20 cellular contexts compared by ENCODE assay signal in genomic region chr3:171354049-171354705, GRCh38.
DNase-seq lines count a peak whose midpoint lies in the region; ATAC-seq and TF ChIP-seq lines count a peak whose summit lies in the region.
"Had no signal": no experiment of that assay in that cellular context is flagged by ENCODE, and none has a peak within 500 bp of the region (broad histone marks: within the 10 kb centered on the region; RNA-seq: fewer than 3 reads in every experiment).

No MANE protein-coding gene starts in this region.

- no peaks in the 10 kb centered on the region for H3K27me3 ChIP-seq in PC-3 (ENCODE audit: low read length)
- H3K27me3 ChIP-seq in smooth muscle cell (ENCODE audit: low read depth) = no peaks in the 10 kb centered on the region

- peak overlapping the region; percentile 45 for H3K9ac ChIP-seq in PC-3 (ENCODE audit: low read length)
- H3K9ac ChIP-seq in smooth muscle cell (ENCODE audit: low read depth) = no peak overlapping the region

- H4K20me1 ChIP-seq in PC-3 (ENCODE audit: low read length) (no peaks in the 10 kb centered on the region), smooth muscle cell (ENCODE audit: low read depth) (peaks cover 9% of the 10 kb centered on the region)

- TF ChIP-seq CTCF in PC-3 (conservative IDR thresholded peaks at IDR 0.05; ENCODE audit: low read depth, low read length) (no peak), smooth muscle cell (IDR thresholded peaks at IDR 0.05; ENCODE audit: borderline replicate concordance, insufficient read depth, poor library complexity, severe bottlenecking) (no peak)

- no peaks in the 10 kb centered on the region for H3K36me3 ChIP-seq in PC-3 (ENCODE audit: low read depth, low read length)
- no peaks in the 10 kb centered on the region for H3K36me3 ChIP-seq in smooth muscle cell (ENCODE audit: low read depth)

- BruUV-seq in PC-3 (replicated peaks; lab: Mats Ljungman, UMichigan) = no TSS peak

- H3K27ac ChIP-seq in PC-3 (ENCODE audit: low read length) (peak overlapping the region; percentile 88), smooth muscle cell (ENCODE audit: low read depth) (peak overlapping the region; percentile 43)
- H3K27ac ChIP-seq: 22Rv1, HL-60 had no signal

- H3K79me2 ChIP-seq in PC-3 (ENCODE audit: low read length) = no peaks in the 10 kb centered on the region
- H3K79me2 ChIP-seq in smooth muscle cell (ENCODE audit: low read depth) = peaks cover 13% of the 10 kb centered on the region

- H2AFZ ChIP-seq in PC-3 (ENCODE audit: low read length) (no peak overlapping the region), smooth muscle cell (ENCODE audit: low read depth) (no peak overlapping the region)

- POLR2A ChIA-PET in PC-3 (lab: Charles Lee; ENCODE audit: unreplicated experiment) = no interaction called here

- ATAC-seq in PC-3 (peak; percentile 4; the same call in 1 of the 2 replicates), esophagus mucosa (peak; percentile 86), GM19397 (IDR thresholded peaks at IDR 0.05; ENCODE audit: unreplicated experiment) (no peak), left lobe of liver (no peak)

- 80% methylated on average over 5 of the region's 5 CpGs for WGBS in smooth muscle cell (ENCODE audit: low lambda C conversion rate)

- CTCF ChIA-PET in PC-3 (lab: Charles Lee) = no interaction called here

- H3K9me3 ChIP-seq in PC-3 (ENCODE audit: low read length) (no peaks in the 10 kb centered on the region), smooth muscle cell (replicated peaks; ENCODE audit: low read depth) (no peaks in the 10 kb centered on the region)

- DNase-seq in NCI-H82 (lab: John Stamatoyannopoulos, UW) (peak; percentile 65), NCI-H82 treated with DMSO at 0.1 percent for 48 hours (lab: John Stamatoyannopoulos, UW; ENCODE audit: unreplicated experiment) (no peak), PC-3 (peak; percentile 52), smooth muscle cell (lab: John Stamatoyannopoulos, UW; ENCODE audit: unreplicated experiment) (no peak), NCI-H1436 (lab: John Stamatoyannopoulos, UW) (no peak), left lobe of liver (ENCODE audit: low spot score) (no peak)
- DNase-seq: activated B cell treated with CpG ODN at 0.5 μM for 24 hours; activated CD4-positive, alpha-beta T cell treated with anti-CD3 and anti-CD28 coated beads, Interleukin-2, amount 50 U/mL, for 48 hours; activated CD8-positive, alpha-beta memory T cell treated with anti-CD3 and anti-CD28 coated beads, Interleukin-2, amount 50 U/mL, for 4 hours; activated naive CD8-positive, alpha-beta T cell treated with anti-CD3 and anti-CD28 coated beads, Interleukin-2, amount 10 ng/mL, durations not matched to agents 7 days and 5 days; CD4-positive, alpha-beta memory T cell; glutamatergic neuron; NCI-H1105 treated with DMSO at 0.1 percent for 48 hours; NCI-H2107; NCI-H446 treated with DMSO at 0.1 percent for 48 hours; stimulated activated CD4-positive, alpha-beta T cell treated with anti-CD3 and anti-CD28 coated beads, Interleukin-1b, Interleukin-23, amount 100 ng/mL, for 48 hours had no signal

- H3K4me3 ChIP-seq in PC-3 (ENCODE audit: low read length) = peak overlapping the region; percentile 16; the same call in 1 of the 2 replicates
- no peak overlapping the region for H3K4me3 ChIP-seq in smooth muscle cell

- H3K4me2 ChIP-seq in PC-3 (ENCODE audit: low read length) (peak overlapping the region; percentile 70), smooth muscle cell (no peak overlapping the region)

- intact Hi-C loops in PC-3 (cut with micrococcal nuclease) = loop anchor here (5.0 kb wide), 1 partner anchor 162 kb away; no protein-coding TSS in a partner anchor

- H3K9me2 ChIP-seq in PC-3 (replicated peaks; ENCODE audit: low read length) = no peaks in the 10 kb centered on the region

- H3K4me1 ChIP-seq in PC-3 (ENCODE audit: insufficient read depth, low read length) = peaks cover 87% of the 10 kb centered on the region
- peaks cover under 1% of the 10 kb centered on the region for H3K4me1 ChIP-seq in smooth muscle cell (ENCODE audit: low read depth)

- H3F3A ChIP-seq in PC-3 (ENCODE audit: low read length, unreplicated experiment) (peaks cover 13% of the 10 kb centered on the region), smooth muscle cell (ENCODE audit: low read depth) (no peaks in the 10 kb centered on the region)

Comparison
In these comparisons a context has a peak if more than half of its experiments do, and no peak if none do; other contexts are left out.
1. DNase-seq: peak in NCI-H82 (single experiment) and PC-3 (single experiment); none in NCI-H82 treated with DMSO at 0.1 percent for 48 hours (single experiment), smooth muscle cell (single experiment), NCI-H1436 (single experiment) and left lobe of liver (single experiment).
2. ATAC-seq: peak in PC-3 (single experiment) and esophagus mucosa (single experiment); none in GM19397 (single experiment) and left lobe of liver (single experiment).